ENCODE assay signal across 1 cellular context in the genomic region with DNA sequence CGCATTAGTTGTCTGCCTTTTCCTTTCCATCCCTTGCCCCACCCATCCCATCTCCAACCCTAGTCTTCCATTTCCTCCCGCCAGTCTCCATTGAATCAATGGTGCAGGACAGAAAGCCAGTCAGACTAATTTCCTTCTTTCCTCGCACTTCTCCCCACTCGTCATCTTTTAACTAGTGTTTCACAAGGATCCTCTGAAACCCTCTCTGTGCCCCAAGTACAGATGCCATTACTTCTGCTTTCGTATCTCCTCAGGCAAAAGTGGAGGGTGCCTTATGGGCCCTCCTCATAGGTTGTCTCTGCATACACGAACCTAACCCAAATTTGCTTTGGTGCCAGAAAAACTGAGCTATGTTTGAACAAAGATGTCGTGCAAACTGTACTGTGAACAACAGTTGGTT.
TF ChIP-seq lines count a peak whose summit lies in the region.

No MANE protein-coding gene starts in this region.

TF ChIP-seq in IMR-90, 13 proteins besides CTCF, POLR2A, EP300 and RAD21:
- no peak for TF ChIP-seq FOS (IDR thresholded peaks at IDR 0.05; ENCODE audit: low read depth, low read length)
- TF ChIP-seq RCOR1 (IDR thresholded peaks at IDR 0.05; ENCODE audit: insufficient replicate concordance, low read length), result no peak
- no peak for TF ChIP-seq MXI1 (IDR thresholded peaks at IDR 0.05; ENCODE audit: borderline replicate concordance, low read depth, low read length)
- no peak for TF ChIP-seq SMC3 (IDR thresholded peaks at IDR 0.05; ENCODE audit: low read depth, low read length)
- no peak for TF ChIP-seq MAZ (IDR thresholded peaks at IDR 0.05; ENCODE audit: borderline replicate concordance, low read depth, low read length)
- TF ChIP-seq MAFK (IDR thresholded peaks at IDR 0.05; ENCODE audit: low read depth, low read length), result no peak
